11 cellular contexts compared by ENCODE assay signal in genomic region chr6:166553563-166554271, GRCh38. TPM values are rescaled to one million over a fixed set of nuclear protein-coding genes. Genes with fewer than 3 reads are reported as not detected.
DNase-seq lines count a peak whose midpoint lies in the region; ATAC-seq, FAIRE-seq and TF ChIP-seq lines count a peak whose summit lies in the region.
"Had no signal": no experiment of that assay in that cellular context is flagged by ENCODE, and none has a peak within 500 bp of the region (broad histone marks: within the 10 kb centered on the region; RNA-seq: fewer than 3 reads in every experiment).

No MANE protein-coding gene starts in this region.

- TF ChIP-seq CTCF in upper lobe of right lung (IDR thresholded peaks at IDR 0.05) (no peak), WTC11 (IDR thresholded peaks at IDR 0.05) (no peak)

- no peaks in the 10 kb centered on the region for H3K9me3 ChIP-seq in esophagus (ENCODE audit: control insufficient read depth in 2 of 2, insufficient read depth in 1 of 2, low read depth in 1 of 2, low read length in 1 of 2)
- H3K9me3 ChIP-seq in upper lobe of right lung, result no peaks in the 10 kb centered on the region

- WGBS in esophagus, 2 donors, result 48 to 56% methylated on average over 13 of the region's 13 CpGs

- H3K27ac ChIP-seq in esophagus (ENCODE audit: low read depth in 2 of 2, low read length in 1 of 2) (peak overlapping the region; percentile 50 to 57), upper lobe of right lung (peak overlapping the region; percentile 31)
- H3K27ac ChIP-seq: VCaP had no signal

- ATAC-seq in upper lobe of right lung (no peak), WTC11 (no peak), GM18505 (IDR thresholded peaks at IDR 0.05; ENCODE audit: unreplicated experiment) (no peak)

- H3K4me3 Mint-ChIP-seq in WTC11, result no peak overlapping the region
- H3K4me3 Mint-ChIP-seq: activated naive CD4-positive, alpha-beta T cell treated with anti-CD3 and anti-CD28 coated beads, Interleukin-2, amount 50 U/mL, for 24 hours had no signal

- peaks cover 63% of the 10 kb centered on the region for H3K4me1 Mint-ChIP-seq in WTC11

- H3K4me3 ChIP-seq in esophagus (ENCODE audit: low read depth in 1 of 2, low read length in 2 of 2), result no peak overlapping the region
- no peak overlapping the region for H3K4me3 ChIP-seq in upper lobe of right lung

- no peaks in the 10 kb centered on the region for H3K9me3 Mint-ChIP-seq in WTC11

- CTCF ChIA-PET in WTC11 (lab: Charles Lee), result interaction anchor here (1.7 kb wide), 1 partner anchor 10 kb away, joined by 3 read pairs; no protein-coding TSS in a partner anchor

- H3K27ac Mint-ChIP-seq in WTC11, result no peak overlapping the region
- H3K27ac Mint-ChIP-seq: activated naive CD4-positive, alpha-beta T cell treated with anti-CD3 and anti-CD28 coated beads, Interleukin-2, amount 50 U/mL, for 24 hours had no signal

- no peak for TF ChIP-seq POLR2A in GM18505 (IDR thresholded peaks at IDR 0.05; ENCODE audit: borderline replicate concordance, extremely low read depth, insufficient read depth, insufficient read length)

- H3K4me1 ChIP-seq in esophagus (ENCODE audit: control insufficient read depth in 2 of 2, insufficient read depth in 2 of 2, low read length in 1 of 2) (peaks cover 3 to 9% of the 10 kb centered on the region in 2 donors), upper lobe of right lung (peaks cover 32% of the 10 kb centered on the region)

- H3K27me3 Mint-ChIP-seq in WTC11 (ENCODE audit: low read depth), result no peaks in the 10 kb centered on the region

- H3K27me3 ChIP-seq in esophagus (ENCODE audit: control insufficient read depth in 1 of 2, insufficient read depth in 2 of 2, low read length in 2 of 2), result no peaks in the 10 kb centered on the region
- H3K27me3 ChIP-seq in upper lobe of right lung, result no peaks in the 10 kb centered on the region

- no peak for FAIRE-seq in HTR-8/SVneo (lab: Jason Lieb, UNC)

- DNase-seq in RKO (ENCODE audit: low spot score) (peak; percentile 60), lung microvascular endothelial cell (ENCODE audit: low read depth in 2 of 2) (peak; percentile 80 to 92), upper lobe of right lung (no peak), WTC11 (ENCODE audit: low spot score) (no peak), HTR-8/SVneo (ENCODE audit: insufficient read length, low spot score) (no peak)
- DNase-seq: NCI-H748 treated with DMSO at 0.1 percent for 48 hours; stimulated activated CD4-positive, alpha-beta T cell treated with anti-CD3 and anti-CD28 coated beads, Interleukin-1b, Interleukin-23, amount 100 ng/mL, for 48 hours had no signal

- POLR2A ChIA-PET in WTC11 (lab: Charles Lee), result interaction anchor here (1.0 kb wide), 1 partner anchor 14 kb away, joined by 3 read pairs; no protein-coding TSS in a partner anchor

- intact Hi-C loops in upper lobe of right lung (cut with DNase I), result no loop called here

- H3K36me3 ChIP-seq in esophagus (ENCODE audit: control insufficient read depth in 2 of 2, insufficient read depth in 2 of 2, low read length in 1 of 2) (no peaks in the 10 kb centered on the region), upper lobe of right lung (no peaks in the 10 kb centered on the region)

- no peaks in the 10 kb centered on the region for H3K36me3 Mint-ChIP-seq in WTC11
- H3K36me3 Mint-ChIP-seq: activated naive CD4-positive, alpha-beta T cell treated with anti-CD3 and anti-CD28 coated beads, Interleukin-2, amount 50 U/mL, for 24 hours had no signal

TF ChIP-seq in WTC11, 78 proteins besides CTCF, POLR2A, EP300 and RAD21 (continues in another document):
- no peak for TF ChIP-seq IRF1 (CRISPR knock-in tag; IDR thresholded peaks at IDR 0.05)
- TF ChIP-seq, protein P1, sequence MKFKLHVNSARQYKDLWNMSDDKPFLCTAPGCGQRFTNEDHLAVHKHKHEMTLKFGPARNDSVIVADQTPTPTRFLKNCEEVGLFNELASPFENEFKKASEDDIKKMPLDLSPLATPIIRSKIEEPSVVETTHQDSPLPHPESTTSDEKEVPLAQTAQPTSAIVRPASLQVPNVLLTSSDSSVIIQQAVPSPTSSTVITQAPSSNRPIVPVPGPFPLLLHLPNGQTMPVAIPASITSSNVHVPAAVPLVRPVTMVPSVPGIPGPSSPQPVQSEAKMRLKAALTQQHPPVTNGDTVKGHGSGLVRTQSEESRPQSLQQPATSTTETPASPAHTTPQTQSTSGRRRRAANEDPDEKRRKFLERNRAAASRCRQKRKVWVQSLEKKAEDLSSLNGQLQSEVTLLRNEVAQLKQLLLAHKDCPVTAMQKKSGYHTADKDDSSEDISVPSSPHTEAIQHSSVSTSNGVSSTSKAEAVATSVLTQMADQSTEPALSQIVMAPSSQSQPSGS (CRISPR knock-in tag; IDR thresholded peaks at IDR 0.05; ENCODE audit: borderline replicate concordance, low read depth), result no peak
- TF ChIP-seq, protein P2, sequence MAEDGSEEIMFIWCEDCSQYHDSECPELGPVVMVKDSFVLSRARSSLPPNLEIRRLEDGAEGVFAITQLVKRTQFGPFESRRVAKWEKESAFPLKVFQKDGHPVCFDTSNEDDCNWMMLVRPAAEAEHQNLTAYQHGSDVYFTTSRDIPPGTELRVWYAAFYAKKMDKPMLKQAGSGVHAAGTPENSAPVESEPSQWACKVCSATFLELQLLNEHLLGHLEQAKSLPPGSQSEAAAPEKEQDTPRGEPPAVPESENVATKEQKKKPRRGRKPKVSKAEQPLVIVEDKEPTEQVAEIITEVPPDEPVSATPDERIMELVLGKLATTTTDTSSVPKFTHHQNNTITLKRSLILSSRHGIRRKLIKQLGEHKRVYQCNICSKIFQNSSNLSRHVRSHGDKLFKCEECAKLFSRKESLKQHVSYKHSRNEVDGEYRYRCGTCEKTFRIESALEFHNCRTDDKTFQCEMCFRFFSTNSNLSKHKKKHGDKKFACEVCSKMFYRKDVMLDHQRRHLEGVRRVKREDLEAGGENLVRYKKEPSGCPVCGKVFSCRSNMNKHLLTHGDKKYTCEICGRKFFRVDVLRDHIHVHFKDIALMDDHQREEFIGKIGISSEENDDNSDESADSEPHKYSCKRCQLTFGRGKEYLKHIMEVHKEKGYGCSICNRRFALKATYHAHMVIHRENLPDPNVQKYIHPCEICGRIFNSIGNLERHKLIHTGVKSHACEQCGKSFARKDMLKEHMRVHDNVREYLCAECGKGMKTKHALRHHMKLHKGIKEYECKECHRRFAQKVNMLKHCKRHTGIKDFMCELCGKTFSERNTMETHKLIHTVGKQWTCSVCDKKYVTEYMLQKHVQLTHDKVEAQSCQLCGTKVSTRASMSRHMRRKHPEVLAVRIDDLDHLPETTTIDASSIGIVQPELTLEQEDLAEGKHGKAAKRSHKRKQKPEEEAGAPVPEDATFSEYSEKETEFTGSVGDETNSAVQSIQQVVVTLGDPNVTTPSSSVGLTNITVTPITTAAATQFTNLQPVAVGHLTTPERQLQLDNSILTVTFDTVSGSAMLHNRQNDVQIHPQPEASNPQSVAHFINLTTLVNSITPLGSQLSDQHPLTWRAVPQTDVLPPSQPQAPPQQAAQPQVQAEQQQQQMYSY (CRISPR knock-in tag; IDR thresholded peaks at IDR 0.05), result no peak
- TF ChIP-seq ZBTB43 (CRISPR knock-in tag; IDR thresholded peaks at IDR 0.05), result no peak
- TF ChIP-seq, protein P3, sequence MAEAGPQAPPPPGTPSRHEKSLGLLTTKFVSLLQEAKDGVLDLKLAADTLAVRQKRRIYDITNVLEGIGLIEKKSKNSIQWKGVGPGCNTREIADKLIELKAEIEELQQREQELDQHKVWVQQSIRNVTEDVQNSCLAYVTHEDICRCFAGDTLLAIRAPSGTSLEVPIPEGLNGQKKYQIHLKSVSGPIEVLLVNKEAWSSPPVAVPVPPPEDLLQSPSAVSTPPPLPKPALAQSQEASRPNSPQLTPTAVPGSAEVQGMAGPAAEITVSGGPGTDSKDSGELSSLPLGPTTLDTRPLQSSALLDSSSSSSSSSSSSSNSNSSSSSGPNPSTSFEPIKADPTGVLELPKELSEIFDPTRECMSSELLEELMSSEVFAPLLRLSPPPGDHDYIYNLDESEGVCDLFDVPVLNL (CRISPR knock-in tag; IDR thresholded peaks at IDR 0.05; ENCODE audit: borderline replicate concordance, low read depth), result no peak
- TF ChIP-seq, protein P4, sequence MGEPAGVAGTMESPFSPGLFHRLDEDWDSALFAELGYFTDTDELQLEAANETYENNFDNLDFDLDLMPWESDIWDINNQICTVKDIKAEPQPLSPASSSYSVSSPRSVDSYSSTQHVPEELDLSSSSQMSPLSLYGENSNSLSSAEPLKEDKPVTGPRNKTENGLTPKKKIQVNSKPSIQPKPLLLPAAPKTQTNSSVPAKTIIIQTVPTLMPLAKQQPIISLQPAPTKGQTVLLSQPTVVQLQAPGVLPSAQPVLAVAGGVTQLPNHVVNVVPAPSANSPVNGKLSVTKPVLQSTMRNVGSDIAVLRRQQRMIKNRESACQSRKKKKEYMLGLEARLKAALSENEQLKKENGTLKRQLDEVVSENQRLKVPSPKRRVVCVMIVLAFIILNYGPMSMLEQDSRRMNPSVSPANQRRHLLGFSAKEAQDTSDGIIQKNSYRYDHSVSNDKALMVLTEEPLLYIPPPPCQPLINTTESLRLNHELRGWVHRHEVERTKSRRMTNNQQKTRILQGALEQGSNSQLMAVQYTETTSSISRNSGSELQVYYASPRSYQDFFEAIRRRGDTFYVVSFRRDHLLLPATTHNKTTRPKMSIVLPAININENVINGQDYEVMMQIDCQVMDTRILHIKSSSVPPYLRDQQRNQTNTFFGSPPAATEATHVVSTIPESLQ (CRISPR knock-in tag; IDR thresholded peaks at IDR 0.05), result no peak
- TF ChIP-seq NR3C1 (CRISPR knock-in tag; conservative IDR thresholded peaks at IDR 0.05; ENCODE audit: low read depth), result no peak
- no peak for TF ChIP-seq SMAD3 (CRISPR knock-in tag; IDR thresholded peaks at IDR 0.05; ENCODE audit: borderline replicate concordance)

RNA-seq across cellular contexts. Expression of gene RAMACL, which starts 32.8 kb away (rescaled TPM):
- polyA plus RNA-seq in esophagus, result under 1 TPM; 0.16 to 0.26 TPM
- total RNA-seq in lung microvascular endothelial cell (1.3 and 2.6 TPM in 2 replicates), upper lobe of right lung (8.0 TPM), WTC11 (2021) (0.30 to 0.79 TPM (median 0.53 TPM) in 3 replicates)

Comparison
In these comparisons a context has a peak if more than half of its experiments do, and no peak if none do; other contexts are left out.
1. DNase-seq: peak in RKO (single experiment) and lung microvascular endothelial cell (2 of 2); none in upper lobe of right lung (single experiment), WTC11 (single experiment) and HTR-8/SVneo (single experiment).